In the genomic region with DNA sequence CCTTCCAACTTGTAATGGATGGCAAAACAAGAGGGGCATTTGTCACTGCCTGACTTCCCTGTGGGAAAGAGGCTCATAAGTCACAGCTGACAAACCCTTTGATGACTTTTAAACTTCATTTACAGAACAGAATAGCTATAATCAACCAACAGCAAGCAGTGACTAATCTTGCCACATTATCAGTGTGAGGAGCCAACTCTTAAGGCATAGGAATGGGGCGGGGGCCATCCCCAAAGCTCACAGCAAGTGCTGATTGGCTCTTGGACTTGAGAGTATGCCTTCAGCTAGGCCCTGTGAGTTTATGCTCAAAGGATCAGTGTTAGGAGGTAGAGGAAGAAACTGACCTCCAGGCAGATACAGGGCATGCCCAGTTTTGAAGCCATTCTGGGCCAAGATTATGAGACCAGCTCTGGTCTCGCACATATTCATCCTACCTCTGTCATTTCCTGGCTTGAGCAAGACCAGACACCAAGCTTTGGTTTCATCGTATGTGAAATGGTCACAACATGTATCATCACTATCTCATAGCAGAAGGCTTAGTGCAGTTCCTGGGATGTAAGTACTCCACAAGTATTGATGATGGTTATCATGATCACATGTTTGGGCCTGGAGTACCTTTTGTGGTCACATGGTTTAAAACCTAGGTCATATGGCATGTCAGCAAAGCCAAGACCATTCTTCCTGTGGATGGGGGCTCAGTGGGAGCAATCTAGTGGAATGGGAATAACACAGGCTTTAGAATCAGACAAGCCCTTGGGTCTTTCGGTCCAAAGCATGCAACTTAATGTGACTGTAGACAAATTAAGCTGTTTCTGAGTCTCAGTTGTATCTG, we compare ENCODE assay signal across 16 cellular contexts. TPM values are rescaled to one million over a fixed set of nuclear protein-coding genes. Genes with fewer than 3 reads are reported as not detected.
DNase-seq lines count a peak whose midpoint lies in the region; ATAC-seq, FAIRE-seq and TF ChIP-seq lines count a peak whose summit lies in the region.
"Had no signal": no experiment of that assay in that cellular context is flagged by ENCODE, and none has a peak within 500 bp of the region (broad histone marks: within the 10 kb centered on the region; RNA-seq: fewer than 3 reads in every experiment).

No MANE protein-coding gene starts in this region.

- peak overlapping the region; percentile 62 for H3K27ac ChIP-seq in keratinocyte (ENCODE audit: control insufficient read depth, insufficient read depth, low read length)
- H3K27ac ChIP-seq: BLaER1 treated with 17β-estradiol and CSF1 and Interleukin-3, amounts not matched to agents 10 nM and 100 nM; left ventricle myocardium inferior had no signal

- no peaks in the 10 kb centered on the region for H3K27me3 Mint-ChIP-seq in activated T-helper 2 cell treated with anti-CD3 and anti-CD28 coated beads, Interferon-gamma antibody, Interleukin-2, Interleukin-4, amounts not matched to agents 10 μg/mL and 5 μg/mL and 100 μg/mL, durations not matched to agents 14 hours and 24 hours and 36 hours (ENCODE audit: low read depth)

- peaks cover 50% of the 10 kb centered on the region for H3K79me2 ChIP-seq in keratinocyte (ENCODE audit: control insufficient read depth, insufficient read depth, low read length)

- H3K4me2 ChIP-seq in keratinocyte (ENCODE audit: control insufficient read depth, extremely low read depth, insufficient read depth, low read depth, low read length), result peak overlapping the region; percentile 52
- H3K4me2 ChIP-seq: BLaER1 treated with 17β-estradiol and CSF1 and Interleukin-3, amounts not matched to agents 10 nM and 100 nM had no signal

- peak; percentile 30 for DNase-seq in stimulated activated CD4-positive, alpha-beta T cell treated with anti-CD3 and anti-CD28 coated beads, Interleukin-1b, Interleukin-23, amount 100 ng/mL, for 48 hours
- no peak for DNase-seq in stimulated activated CD4-positive, alpha-beta T cell treated with anti-CD3 and anti-CD28 coated beads, Interleukin-2, amount 100 ng/mL, for 24 hours
- DNase-seq in activated T-helper 2 cell treated with anti-CD3 and anti-CD28 coated beads, Interferon-gamma antibody, Interleukin-2, Interleukin-4, amounts not matched to agents 10 μg/mL and 5 μg/mL and 100 μg/mL, durations not matched to agents 14 hours and 24 hours and 36 hours (ENCODE audit: low spot score), result no peak
- peak; percentile 60 for DNase-seq in keratinocyte (ENCODE audit: low read depth, low spot score)
- DNase-seq in NCI-H2029 (lab: John Stamatoyannopoulos, UW), result no peak
- no peak for DNase-seq in NCI-H345 treated with DMSO at 0.1 percent for 48 hours (lab: John Stamatoyannopoulos, UW; ENCODE audit: unreplicated experiment)
- DNase-seq: activated CD4-positive, alpha-beta T cell treated with anti-CD3 and anti-CD28 coated beads, Interleukin-2, amount 50 U/mL, for 48 hours; amygdala; effector CD4-positive, alpha-beta T cell; head of caudate nucleus; left ventricle myocardium inferior; T-helper 1 cell had no signal

- H3K9ac ChIP-seq in keratinocyte (ENCODE audit: control insufficient read depth, extremely low read depth, insufficient read depth, low read length), result no peak overlapping the region
- H3K9ac ChIP-seq: BLaER1 treated with 17β-estradiol and CSF1 and Interleukin-3, amounts not matched to agents 10 nM and 100 nM had no signal

- no peak for TF ChIP-seq CTCF in keratinocyte (optimal IDR thresholded peaks at IDR 0.05 in 1 of 3, IDR thresholded peaks at IDR 0.05 in 1 of 3, conservative IDR thresholded peaks at IDR 0.05 in 1 of 3; ENCODE audit: extremely low read depth in 1 of 3, insufficient read depth in 2 of 3, low read length in 3 of 3)

- H2AFZ ChIP-seq in keratinocyte (ENCODE audit: control insufficient read depth, low read length), result no peak overlapping the region

- H3K9me1 ChIP-seq in keratinocyte (ENCODE audit: control insufficient read depth, extremely low read depth, insufficient read depth, low read length), result no peaks in the 10 kb centered on the region

- no peaks in the 10 kb centered on the region for H3K9me3 Mint-ChIP-seq in activated T-helper 2 cell treated with anti-CD3 and anti-CD28 coated beads, Interferon-gamma antibody, Interleukin-2, Interleukin-4, amounts not matched to agents 10 μg/mL and 5 μg/mL and 100 μg/mL, durations not matched to agents 14 hours and 24 hours and 36 hours

- peaks cover 3% of the 10 kb centered on the region for H3K36me3 Mint-ChIP-seq in activated T-helper 2 cell treated with anti-CD3 and anti-CD28 coated beads, Interferon-gamma antibody, Interleukin-2, Interleukin-4, amounts not matched to agents 10 μg/mL and 5 μg/mL and 100 μg/mL, durations not matched to agents 14 hours and 24 hours and 36 hours (ENCODE audit: low read depth)

- ATAC-seq in GM19023 (IDR thresholded peaks at IDR 0.05; ENCODE audit: unreplicated experiment), result no peak
- ATAC-seq in HG02981 (IDR thresholded peaks at IDR 0.05; ENCODE audit: unreplicated experiment), result no peak

- intact Hi-C loops in activated T-helper 2 cell treated with anti-CD3 and anti-CD28 coated beads, Interferon-gamma antibody, Interleukin-2, Interleukin-4, amounts not matched to agents 10 μg/mL and 5 μg/mL and 100 μg/mL, durations not matched to agents 14 hours and 24 hours and 36 hours (cut with micrococcal nuclease), result no loop called here

- peaks cover 63% of the 10 kb centered on the region for H3K4me1 ChIP-seq in keratinocyte (ENCODE audit: control insufficient read depth, extremely low read depth, insufficient read depth, low read length)

- dilution Hi-C loops in keratinocyte (cut with MboI; ENCODE audit: extremely low pct_ligation_motif_present, low sequenced_read_pairs), result loop anchor here (25.0 kb wide), 1 partner anchor 126 kb away; no protein-coding TSS in a partner anchor

- H3K4me3 ChIP-seq in keratinocyte (ENCODE audit: control insufficient read depth in 2 of 3, extremely low read depth in 1 of 3, insufficient read depth in 2 of 3, low read depth in 1 of 3, low read length in 3 of 3), result peak overlapping the region in 1 of 3 experiments; percentile 3
- H3K4me3 ChIP-seq: BLaER1 treated with 17β-estradiol and CSF1 and Interleukin-3, amounts not matched to agents 10 nM and 100 nM; left ventricle myocardium inferior had no signal

- no peaks in the 10 kb centered on the region for H3K9me3 ChIP-seq in keratinocyte (ENCODE audit: control insufficient read depth, low read depth, low read length)
- H3K9me3 ChIP-seq: BLaER1 treated with 17β-estradiol and CSF1 and Interleukin-3, amounts not matched to agents 10 nM and 100 nM; left ventricle myocardium inferior had no signal

- H3K4me1 Mint-ChIP-seq in activated T-helper 2 cell treated with anti-CD3 and anti-CD28 coated beads, Interferon-gamma antibody, Interleukin-2, Interleukin-4, amounts not matched to agents 10 μg/mL and 5 μg/mL and 100 μg/mL, durations not matched to agents 14 hours and 24 hours and 36 hours (ENCODE audit: low read depth), result peaks cover 18% of the 10 kb centered on the region

- FAIRE-seq in keratinocyte (lab: Jason Lieb, UNC), result peak; percentile 94
- FAIRE-seq: G401.6 had no signal

- peaks cover 1 to 6% of the 10 kb centered on the region in 2 experiments for H3K36me3 ChIP-seq in keratinocyte (ENCODE audit: control insufficient read depth in 2 of 2, extremely low read depth in 1 of 2, insufficient read depth in 2 of 2, low read length in 2 of 2)

- H4K20me1 ChIP-seq in keratinocyte (ENCODE audit: control insufficient read depth, extremely low read depth, insufficient read depth, low read length), result peaks cover 6% of the 10 kb centered on the region

- H3K27me3 ChIP-seq in keratinocyte (ENCODE audit: control insufficient read depth, extremely low read depth, insufficient read depth, low read length), result no peaks in the 10 kb centered on the region
- H3K27me3 ChIP-seq: BLaER1 treated with 17β-estradiol and CSF1 and Interleukin-3, amounts not matched to agents 10 nM and 100 nM had no signal

- no peak overlapping the region for H3K4me3 Mint-ChIP-seq in activated T-helper 2 cell treated with anti-CD3 and anti-CD28 coated beads, Interferon-gamma antibody, Interleukin-2, Interleukin-4, amounts not matched to agents 10 μg/mL and 5 μg/mL and 100 μg/mL, durations not matched to agents 14 hours and 24 hours and 36 hours (ENCODE audit: low read depth)

- H3K27ac Mint-ChIP-seq in activated T-helper 2 cell treated with anti-CD3 and anti-CD28 coated beads, Interferon-gamma antibody, Interleukin-2, Interleukin-4, amounts not matched to agents 10 μg/mL and 5 μg/mL and 100 μg/mL, durations not matched to agents 14 hours and 24 hours and 36 hours, result peak overlapping the region; percentile 2

RNA-seq across cellular contexts. Expression of a gene that starts 49.2 kb away (rescaled TPM):
- 96.0 and 97.6 TPM in 2 replicates for total RNA-seq in activated T-helper 2 cell treated with anti-CD3 and anti-CD28 coated beads, Interferon-gamma antibody, Interleukin-2, Interleukin-4, amounts not matched to agents 10 μg/mL and 5 μg/mL and 100 μg/mL, durations not matched to agents 14 hours and 24 hours and 36 hours
- polyA plus RNA-seq in keratinocyte, result 78.8 to 131 TPM (median 95.2 TPM) in 3 replicates
- 331 TPM for polyA plus RNA-seq in keratinocyte (2011; ENCODE audit: low read depth)
- 94.1 and 149 TPM in 2 replicates for polyA plus RNA-seq in keratinocyte (2011; cell fraction: cytosol; rRNA removed)
- polyA plus RNA-seq in keratinocyte (2011; cell fraction: nucleus; rRNA removed), result 52.4 and 72.8 TPM in 2 replicates
- 115 and 164 TPM in 2 replicates for polyA plus RNA-seq in keratinocyte (2012; ENCODE audit: low replicate concordance)
- 9.2 to 29.5 TPM (median 24.8 TPM) in 3 replicates for polyA minus RNA-seq in keratinocyte
- polyA minus RNA-seq in keratinocyte (2011; cell fraction: cytosol; rRNA and poly(A)+ RNA removed), result 56.8 TPM
- polyA minus RNA-seq in keratinocyte (2011; cell fraction: nucleus; rRNA and poly(A)+ RNA removed), result 9.9 and 19.2 TPM in 2 replicates

Comparison
In these comparisons a context has a peak if more than half of its experiments do, and no peak if none do; other contexts are left out.
1. DNase-seq: peak in stimulated activated CD4-positive, alpha-beta T cell treated with anti-CD3 and anti-CD28 coated beads, Interleukin-1b, Interleukin-23, amount 100 ng/mL, for 48 hours (single experiment) and keratinocyte (single experiment); none in stimulated activated CD4-positive, alpha-beta T cell treated with anti-CD3 and anti-CD28 coated beads, Interleukin-2, amount 100 ng/mL, for 24 hours (0 of 2), activated T-helper 2 cell treated with anti-CD3 and anti-CD28 coated beads, Interferon-gamma antibody, Interleukin-2, Interleukin-4, amounts not matched to agents 10 μg/mL and 5 μg/mL and 100 μg/mL, durations not matched to agents 14 hours and 24 hours and 36 hours (single experiment), NCI-H2029 (single experiment) and NCI-H345 treated with DMSO at 0.1 percent for 48 hours (single experiment).